In genomic region chr15:36161781-36162212, GRCh38 we compare ENCODE assay signal across 12 cellular contexts.
DNase-seq lines count a peak whose midpoint lies in the region; ATAC-seq and TF ChIP-seq lines count a peak whose summit lies in the region.
"Had no signal": no experiment of that assay in that cellular context is flagged by ENCODE, and none has a peak within 500 bp of the region (broad histone marks: within the 10 kb centered on the region; RNA-seq: fewer than 3 reads in every experiment).

No MANE protein-coding gene starts in this region.

- no peak for TF ChIP-seq CTCF in HFF-Myc (IDR thresholded peaks at IDR 0.05; ENCODE audit: low read depth, low read length, missing control alignments)

- DNase-seq in HFF-Myc (ENCODE audit: extremely low read depth, low read depth) (peak; percentile 53), dedifferentiated amniotic fluid mesenchymal stem cell (ENCODE audit: extremely low spot score) (peak; percentile 82), iPS-NIHi7 (ENCODE audit: extremely low spot score) (peak; percentile 39), superior temporal gyrus (ENCODE audit: extremely low spot score) (peak; percentile 32), dermis blood vessel endothelial cell (no peak), DMS153 (lab: John Stamatoyannopoulos, UW) (no peak)
- DNase-seq in activated effector memory CD4-positive, alpha-beta T cell treated with Interleukin-2 at 50 U/mL for 16 hours = no peak
- DNase-seq: activated CD4-positive, CD25-positive, alpha-beta regulatory T cell treated with anti-CD3 and anti-CD28 coated beads, Interleukin-2, amount 50 U/mL, for 72 hours; activated naive CD4-positive, alpha-beta T cell; effector CD4-positive, alpha-beta T cell; SHP77 treated with DMSO at 0.1 percent for 48 hours had no signal

- no peak for ATAC-seq in GM21737 (IDR thresholded peaks at IDR 0.05; ENCODE audit: unreplicated experiment)

- H3K4me3 ChIP-seq in HFF-Myc (replicated peaks; ENCODE audit: low read depth, low read length) = no peak overlapping the region

Comparison
In these comparisons a context has a peak if more than half of its experiments do, and no peak if none do; other contexts are left out.
1. DNase-seq: peak in HFF-Myc (single experiment), dedifferentiated amniotic fluid mesenchymal stem cell (single experiment), iPS-NIHi7 (single experiment) and superior temporal gyrus (single experiment); none in dermis blood vessel endothelial cell (single experiment), DMS153 (single experiment) and activated effector memory CD4-positive, alpha-beta T cell treated with Interleukin-2 at 50 U/mL for 16 hours (single experiment).